12 cellular contexts compared by ENCODE assay signal in the genomic region with DNA sequence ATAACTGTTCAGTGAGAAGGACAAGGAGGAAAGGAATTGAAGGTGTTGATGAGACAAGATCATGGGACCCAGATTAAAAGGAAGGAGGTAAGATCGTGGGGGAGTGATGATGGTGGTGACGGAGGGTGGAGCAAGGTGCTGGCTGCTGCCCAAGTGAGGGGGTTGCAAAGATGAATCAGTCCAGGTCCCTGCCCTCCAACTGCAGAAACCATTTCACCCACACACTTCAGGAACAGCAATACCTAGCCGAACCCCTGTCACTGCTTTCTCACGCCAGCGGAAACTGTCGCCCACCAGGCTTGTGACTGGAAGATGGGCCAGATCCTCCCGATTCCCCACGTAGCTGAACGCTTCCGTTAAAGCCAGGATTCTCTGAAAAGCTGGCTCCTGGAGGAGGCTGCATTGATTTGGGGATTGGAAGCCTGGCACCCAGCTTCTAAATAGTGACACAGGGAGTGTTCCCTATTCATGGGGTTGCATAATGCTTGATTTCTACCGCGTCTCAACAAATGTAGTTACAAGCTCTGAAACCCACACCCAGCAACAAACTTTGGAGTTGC. TPM values are rescaled to one million over a fixed set of nuclear protein-coding genes. Genes with fewer than 3 reads are reported as not detected.
DNase-seq lines count a peak whose midpoint lies in the region; ATAC-seq and TF ChIP-seq lines count a peak whose summit lies in the region.
"Had no signal": no experiment of that assay in that cellular context is flagged by ENCODE, and none has a peak within 500 bp of the region (broad histone marks: within the 10 kb centered on the region; RNA-seq: fewer than 3 reads in every experiment).

No MANE protein-coding gene starts in this region.

- no peak overlapping the region for H3K4me2 ChIP-seq in smooth muscle cell

- no peaks in the 10 kb centered on the region for H3K9me3 ChIP-seq in smooth muscle cell (replicated peaks; ENCODE audit: low read depth)
- H3K9me3 ChIP-seq: gastroesophageal sphincter, psoas muscle had no signal

- no peak overlapping the region for H3K4me3 ChIP-seq in smooth muscle cell
- H3K4me3 ChIP-seq: gastroesophageal sphincter, psoas muscle had no signal

- peaks cover 18% of the 10 kb centered on the region for H3K79me2 ChIP-seq in smooth muscle cell (ENCODE audit: low read depth)

- no peaks in the 10 kb centered on the region for H3K27me3 ChIP-seq in smooth muscle cell (ENCODE audit: low read depth)

- H3K27me3 Mint-ChIP-seq in activated naive CD8-positive, alpha-beta T cell treated with anti-CD3 and anti-CD28 coated beads for 36 hours, result no peaks in the 10 kb centered on the region

- peak overlapping the region; percentile 10 for H2AFZ ChIP-seq in smooth muscle cell (ENCODE audit: low read depth)

- H3K27ac ChIP-seq in smooth muscle cell (ENCODE audit: low read depth), result no peak overlapping the region
- peak overlapping the region; percentile 13 for H3K27ac ChIP-seq in temporal lobe (ENCODE audit: low read depth, low read length)
- H3K27ac ChIP-seq: gastroesophageal sphincter, psoas muscle had no signal

- H3K36me3 ChIP-seq in smooth muscle cell (ENCODE audit: low read depth), result no peaks in the 10 kb centered on the region
- H3K36me3 ChIP-seq: gastroesophageal sphincter had no signal

- H4K20me1 ChIP-seq in smooth muscle cell (ENCODE audit: low read depth), result peaks cover 7% of the 10 kb centered on the region

- peaks cover 39% of the 10 kb centered on the region for H3K4me1 Mint-ChIP-seq in activated naive CD8-positive, alpha-beta T cell treated with anti-CD3 and anti-CD28 coated beads for 36 hours

- no peak for TF ChIP-seq CTCF in smooth muscle cell (IDR thresholded peaks at IDR 0.05; ENCODE audit: borderline replicate concordance, insufficient read depth, poor library complexity, severe bottlenecking)

- 57% methylated on average over 12 of the region's 12 CpGs for WGBS in smooth muscle cell (ENCODE audit: low lambda C conversion rate)

- no peak for ATAC-seq in GM21723 (IDR thresholded peaks at IDR 0.05; ENCODE audit: unreplicated experiment)
- ATAC-seq: gastroesophageal sphincter, psoas muscle had no signal

- no peaks in the 10 kb centered on the region for H3K36me3 Mint-ChIP-seq in activated naive CD8-positive, alpha-beta T cell treated with anti-CD3 and anti-CD28 coated beads for 36 hours

- DNase-seq in stimulated activated naive CD4-positive, alpha-beta T cell treated with Interleukin-2 at 50 U/mL for 16 hours (lab: John Stamatoyannopoulos, UW), result peak; percentile 79
- no peak for DNase-seq in stimulated activated naive CD4-positive, alpha-beta T cell (lab: John Stamatoyannopoulos, UW)
- DNase-seq in activated naive CD8-positive, alpha-beta T cell treated with anti-CD3 and anti-CD28 coated beads for 36 hours, result peak; percentile 76
- DNase-seq in smooth muscle cell (lab: John Stamatoyannopoulos, UW; ENCODE audit: unreplicated experiment), result no peak
- no peak for DNase-seq in NCI-H1105 (lab: John Stamatoyannopoulos, UW)
- DNase-seq in DMS 273 (lab: John Stamatoyannopoulos, UW; ENCODE audit: unreplicated experiment), result no peak
- DNase-seq: NCI-H2029, psoas muscle, substantia nigra had no signal

- H3K9ac ChIP-seq in smooth muscle cell (ENCODE audit: low read depth), result no peak overlapping the region

- H3F3A ChIP-seq in smooth muscle cell (ENCODE audit: low read depth), result no peaks in the 10 kb centered on the region

- peak overlapping the region; percentile 43 for H3K4me3 Mint-ChIP-seq in activated naive CD8-positive, alpha-beta T cell treated with anti-CD3 and anti-CD28 coated beads for 36 hours

- H3K9me3 Mint-ChIP-seq in activated naive CD8-positive, alpha-beta T cell treated with anti-CD3 and anti-CD28 coated beads for 36 hours, result no peaks in the 10 kb centered on the region

- H3K27ac Mint-ChIP-seq in activated naive CD8-positive, alpha-beta T cell treated with anti-CD3 and anti-CD28 coated beads for 36 hours, result peak overlapping the region; percentile 74

- peaks cover 17% of the 10 kb centered on the region for H3K4me1 ChIP-seq in smooth muscle cell (ENCODE audit: low read depth)

RNA-seq across cellular contexts. Expression of gene LSG1, which starts 3.2 kb away (rescaled TPM):
- 10 to 100 TPM; 50.6 to 56.6 TPM for total RNA-seq in activated naive CD8-positive, alpha-beta T cell treated with anti-CD3 and anti-CD28 coated beads for 36 hours
- total RNA-seq in smooth muscle cell (29.0 and 29.1 TPM in 2 replicates), temporal lobe (26.1 TPM)
- polyA plus RNA-seq in smooth muscle cell, result 14.0 and 19.8 TPM in 2 replicates

RNA-seq across cellular contexts. Expression of gene FAM43A, which starts 10.5 kb away (rescaled TPM):
- 1 to 10 TPM; 3.8 to 4.1 TPM for total RNA-seq in activated naive CD8-positive, alpha-beta T cell treated with anti-CD3 and anti-CD28 coated beads for 36 hours
- 19.0 and 40.9 TPM in 2 replicates for total RNA-seq in smooth muscle cell
- 54.4 and 73.4 TPM in 2 replicates for polyA plus RNA-seq in smooth muscle cell
- 2.5 TPM for total RNA-seq in temporal lobe

RNA-seq across cellular contexts. Expression of gene TMEM44, which starts 41.9 kb away (rescaled TPM):
- 1 to 10 TPM; 3.0 to 4.4 TPM for total RNA-seq in activated naive CD8-positive, alpha-beta T cell treated with anti-CD3 and anti-CD28 coated beads for 36 hours
- total RNA-seq in smooth muscle cell, result 4.2 and 12.7 TPM in 2 replicates
- 18.4 and 19.4 TPM in 2 replicates for polyA plus RNA-seq in smooth muscle cell
- 33.9 TPM for total RNA-seq in temporal lobe

Comparison
In these comparisons a context has a peak if more than half of its experiments do, and no peak if none do; other contexts are left out.
1. DNase-seq: peak in stimulated activated naive CD4-positive, alpha-beta T cell treated with Interleukin-2 at 50 U/mL for 16 hours (single experiment) and activated naive CD8-positive, alpha-beta T cell treated with anti-CD3 and anti-CD28 coated beads for 36 hours (single experiment); none in stimulated activated naive CD4-positive, alpha-beta T cell (0 of 6), smooth muscle cell (single experiment), NCI-H1105 (single experiment) and DMS 273 (single experiment).